14 cellular contexts compared by ENCODE assay signal in the genomic region with DNA sequence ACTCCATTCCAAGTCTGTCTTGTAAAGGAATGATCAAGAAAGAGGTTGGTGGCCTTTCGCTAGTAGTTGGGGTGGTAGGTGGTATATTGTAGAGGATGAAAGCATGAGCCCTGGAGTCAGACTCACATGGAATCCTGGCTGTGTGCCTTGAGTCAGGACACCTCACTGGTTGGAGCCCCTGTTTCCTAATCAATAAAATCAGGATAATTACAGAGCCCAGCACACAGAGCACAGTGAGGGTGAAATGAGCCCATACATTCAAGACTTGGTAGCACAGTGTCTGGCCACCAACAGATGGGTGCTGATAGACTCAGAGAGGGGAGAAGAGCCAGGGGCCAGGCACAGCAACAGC.
DNase-seq lines count a peak whose midpoint lies in the region; ATAC-seq and TF ChIP-seq lines count a peak whose summit lies in the region.
"Had no signal": no experiment of that assay in that cellular context is flagged by ENCODE, and none has a peak within 500 bp of the region (broad histone marks: within the 10 kb centered on the region; RNA-seq: fewer than 3 reads in every experiment).

No MANE protein-coding gene starts in this region.

- H3K4me1 ChIP-seq in heart right ventricle (peaks cover 20 to 60% (median 31%) of the 10 kb centered on the region in 9 donors), right cardiac atrium (ENCODE audit: control insufficient read depth, insufficient read depth, low read length) (no peaks in the 10 kb centered on the region), hepatocyte (ENCODE audit: insufficient read depth) (peaks cover 29% of the 10 kb centered on the region), neural progenitor cell (peaks cover 9% of the 10 kb centered on the region), upper lobe of right lung (peaks cover 20% of the 10 kb centered on the region)
- H3K4me1 ChIP-seq: psoas muscle had no signal

- no peaks in the 10 kb centered on the region for H3K9me2 ChIP-seq in hepatocyte (replicated peaks; ENCODE audit: insufficient read depth)

- H3K4me2 ChIP-seq in hepatocyte (no peak overlapping the region), neural progenitor cell (peak overlapping the region; percentile 15)
- H3K4me2 ChIP-seq: BLaER1 had no signal

- peaks cover 3% of the 10 kb centered on the region for H3K27me3 Mint-ChIP-seq in neural progenitor cell (ENCODE audit: insufficient read depth, low read depth)

- no peaks in the 10 kb centered on the region for H3K36me3 ChIP-seq in heart right ventricle
- H3K36me3 ChIP-seq in hepatocyte (replicated peaks; ENCODE audit: insufficient read depth, low read depth) = no peaks in the 10 kb centered on the region
- H3K36me3 ChIP-seq in neural progenitor cell = no peaks in the 10 kb centered on the region
- H3K36me3 ChIP-seq in upper lobe of right lung = no peaks in the 10 kb centered on the region
- H3K36me3 ChIP-seq: BLaER1 had no signal

- peaks cover 15% of the 10 kb centered on the region for H3K4me1 Mint-ChIP-seq in neural progenitor cell

- intact Hi-C loops in heart right ventricle (cut with DNase I) (loop anchor here in 1 of 10 donors (10.0 kb wide), 1 partner anchor 52 kb away; no protein-coding TSS in a partner anchor), right cardiac atrium (cut with DNase I) (no loop called here), upper lobe of right lung (cut with DNase I) (no loop called here)

- no peak overlapping the region for H3K9ac ChIP-seq in neural progenitor cell
- H3K9ac ChIP-seq: BLaER1 had no signal

- 94 to 100% methylated on average over 1 of the region's 1 CpG for WGBS in heart right ventricle, 2 donors
- 96% methylated on average over 1 of the region's 1 CpG for WGBS in right cardiac atrium
- WGBS in hepatocyte (ENCODE audit: low lambda C conversion rate, missing lambda C conversion rate) = 100% methylated on average over 1 of the region's 1 CpG

- H3K27ac Mint-ChIP-seq in neural progenitor cell = peak overlapping the region; percentile 9

- H3K79me2 ChIP-seq in hepatocyte (no peaks in the 10 kb centered on the region), neural progenitor cell (ENCODE audit: low read depth) (no peaks in the 10 kb centered on the region)

- H2AFZ ChIP-seq in hepatocyte (no peak overlapping the region), neural progenitor cell (replicated peaks) (peak overlapping the region; percentile 39)

- peak overlapping the region in 7 of 10 donors; percentile 47 to 75 (median 62) for H3K27ac ChIP-seq in heart right ventricle
- no peak overlapping the region for H3K27ac ChIP-seq in right cardiac atrium (ENCODE audit: low read length)
- peak overlapping the region; percentile 79 for H3K27ac ChIP-seq in hepatocyte
- H3K27ac ChIP-seq in neural progenitor cell = no peak overlapping the region
- H3K27ac ChIP-seq in upper lobe of right lung = peak overlapping the region; percentile 60
- H3K27ac ChIP-seq: BLaER1, psoas muscle had no signal

- H3K4me3 Mint-ChIP-seq in neural progenitor cell = no peak overlapping the region

- H3K9me3 Mint-ChIP-seq in neural progenitor cell = peaks cover 2% of the 10 kb centered on the region

- H3K4me3 ChIP-seq in heart right ventricle = no peak overlapping the region
- H3K4me3 ChIP-seq in right cardiac atrium (ENCODE audit: low read length) = no peak overlapping the region
- no peak overlapping the region for H3K4me3 ChIP-seq in hepatocyte
- no peak overlapping the region for H3K4me3 ChIP-seq in neural progenitor cell
- H3K4me3 ChIP-seq in upper lobe of right lung = no peak overlapping the region
- H3K4me3 ChIP-seq: BLaER1, psoas muscle had no signal

- H3K9me3 ChIP-seq in heart right ventricle (no peaks in the 10 kb centered on the region), right cardiac atrium (ENCODE audit: control insufficient read depth, low read length) (no peaks in the 10 kb centered on the region), hepatocyte (ENCODE audit: low read depth) (no peaks in the 10 kb centered on the region), neural progenitor cell (ENCODE audit: low read depth) (no peaks in the 10 kb centered on the region), upper lobe of right lung (no peaks in the 10 kb centered on the region)
- H3K9me3 ChIP-seq: BLaER1, psoas muscle had no signal

- no peaks in the 10 kb centered on the region for H3K36me3 Mint-ChIP-seq in neural progenitor cell

- TF ChIP-seq CTCF in heart right ventricle (IDR thresholded peaks at IDR 0.05) (no peak), hepatocyte (IDR thresholded peaks at IDR 0.05; ENCODE audit: poor library complexity) (no peak), neural progenitor cell (IDR thresholded peaks at IDR 0.05) (no peak), upper lobe of right lung (IDR thresholded peaks at IDR 0.05) (no peak)

- H3F3A ChIP-seq in neural progenitor cell (ENCODE audit: low read depth) = no peaks in the 10 kb centered on the region

- DNase-seq in heart right ventricle = no peak
- DNase-seq in right cardiac atrium = no peak
- no peak for DNase-seq in hepatocyte (ENCODE audit: low spot score)
- DNase-seq in neural progenitor cell (ENCODE audit: low spot score) = no peak
- no peak for DNase-seq in upper lobe of right lung
- DNase-seq in Ammon's horn (ENCODE audit: low spot score) = no peak
- no peak for DNase-seq in HUDEP-2 (lab: John Stamatoyannopoulos, UW; ENCODE audit: unreplicated experiment in 76 of 76)
- DNase-seq in NCI-H1092 treated with DMSO at 0.1 percent for 48 hours (lab: John Stamatoyannopoulos, UW) = no peak
- DNase-seq: activated CD4-positive, alpha-beta T cell treated with anti-CD3 and anti-CD28 coated beads, Interleukin-2, amount 50 U/mL, for 48 hours; psoas muscle; stimulated activated CD4-positive, alpha-beta T cell treated with anti-CD3 and anti-CD28 coated beads, Interleukin-4, amount 100 ng/mL, for 1 hour; stimulated activated naive CD8-positive, alpha-beta T cell treated with anti-CD3 and anti-CD28 coated beads, Interleukin-15, Interleukin-2, amounts not matched to agents 100 U/mL and 50 U/mL, for 24 hours had no signal

- H3K27me3 ChIP-seq in heart right ventricle (no peaks in the 10 kb centered on the region), right cardiac atrium (ENCODE audit: control insufficient read depth, insufficient read depth) (no peaks in the 10 kb centered on the region), hepatocyte (no peaks in the 10 kb centered on the region), neural progenitor cell (no peaks in the 10 kb centered on the region), upper lobe of right lung (no peaks in the 10 kb centered on the region)
- H3K27me3 ChIP-seq: BLaER1 had no signal

- H4K20me1 ChIP-seq in hepatocyte (ENCODE audit: insufficient read depth, poor library complexity, severe bottlenecking) (no peaks in the 10 kb centered on the region), neural progenitor cell (ENCODE audit: low read depth) (no peaks in the 10 kb centered on the region)
- H4K20me1 ChIP-seq: BLaER1 had no signal

- ATAC-seq in heart right ventricle = peak in 2 of 8 donors; percentile 0 to 12
- ATAC-seq in right cardiac atrium = no peak
- ATAC-seq in upper lobe of right lung = no peak
- ATAC-seq: psoas muscle; SK-N-SH treated with all-trans-retinoic acid at 6 μM for 48 hours; stimulated activated naive CD8-positive, alpha-beta T cell treated with anti-CD3 and anti-CD28 coated beads, Interleukin-15, Interleukin-2, amounts not matched to agents 100 U/mL and 50 U/mL, for 24 hours had no signal

Comparison
In these comparisons a context has a peak if more than half of its experiments do, and no peak if none do; other contexts are left out.
1. H3K27ac ChIP-seq: peak in heart right ventricle (7 of 10), hepatocyte (single experiment) and upper lobe of right lung (single experiment); none in right cardiac atrium (single experiment) and neural progenitor cell (single experiment).